20 cellular contexts compared by ENCODE assay signal in genomic region chr9:130385257-130385656, GRCh38. TPM values are rescaled to one million over a fixed set of nuclear protein-coding genes. Genes with fewer than 3 reads are reported as not detected.
DNase-seq lines count a peak whose midpoint lies in the region; ATAC-seq, FAIRE-seq and TF ChIP-seq lines count a peak whose summit lies in the region.
"Had no signal": no experiment of that assay in that cellular context is flagged by ENCODE, and none has a peak within 500 bp of the region (broad histone marks: within the 10 kb centered on the region; RNA-seq: fewer than 3 reads in every experiment).

No MANE protein-coding gene starts in this region.

- H3K9me3 ChIP-seq in NT2/D1 (ENCODE audit: insufficient read depth, low read length) (no peaks in the 10 kb centered on the region), kidney (ENCODE audit: control insufficient read depth in 1 of 2, low read length in 2 of 2) (no peaks in the 10 kb centered on the region), neuronal stem cell (replicated peaks in 1 of 2; ENCODE audit: control insufficient read depth in 2 of 2, insufficient read depth in 1 of 2, low read depth in 1 of 2, low read length in 2 of 2) (no peaks in the 10 kb centered on the region), tibial nerve (no peaks in the 10 kb centered on the region)
- H3K9me3 ChIP-seq: A549; BLaER1 treated with 17β-estradiol and CSF1 and Interleukin-3, amounts not matched to agents 10 nM and 100 nM; Caco-2 had no signal

- FAIRE-seq in kidney (lab: Jason Lieb, UNC), result no peak
- FAIRE-seq: A549, D721Med, G401.6, GM12891 had no signal

- H3K27me3 ChIP-seq in NT2/D1 (ENCODE audit: insufficient read depth, insufficient read length) (no peaks in the 10 kb centered on the region), neuronal stem cell (ENCODE audit: control insufficient read depth in 3 of 3, insufficient read depth in 3 of 3, low read depth in 1 of 3, low read length in 3 of 3) (peaks cover 0 to 56% (median 0%) of the 10 kb centered on the region in 3 experiments), tibial nerve (no peaks in the 10 kb centered on the region)
- H3K27me3 ChIP-seq: BLaER1 treated with 17β-estradiol and CSF1 and Interleukin-3, amounts not matched to agents 10 nM and 100 nM had no signal

- no CpG with 5 or more reads among the region's 11 CpGs for WGBS in neuronal stem cell (ENCODE audit: extremely low coverage in 2 of 2, insufficient read length in 2 of 2, insufficient replicate concordance in 1 of 2), 2 donors
- WGBS in tibial nerve, 2 donors, result 69 to 84% methylated on average over 3 to 6 of the region's 11 CpGs

- H3K4me1 ChIP-seq in NT2/D1 (ENCODE audit: insufficient read depth, insufficient read length), result peaks cover 14% of the 10 kb centered on the region
- peaks cover 0 to 4% of the 10 kb centered on the region in 2 donors for H3K4me1 ChIP-seq in kidney (ENCODE audit: control insufficient read depth in 1 of 2, insufficient read depth in 1 of 2, low read depth in 1 of 2, low read length in 2 of 2)
- H3K4me1 ChIP-seq in neuronal stem cell (ENCODE audit: control insufficient read depth in 2 of 2, insufficient read depth in 1 of 2, low read depth in 1 of 2, low read length in 2 of 2), result peaks cover 0 to 5% of the 10 kb centered on the region in 2 donors
- H3K4me1 ChIP-seq in tibial nerve, result no peaks in the 10 kb centered on the region
- H3K4me1 ChIP-seq: A549, Caco-2 had no signal

- H3K4me2 ChIP-seq in neuronal stem cell (ENCODE audit: insufficient read depth, low read length, poor library complexity, severe bottlenecking), result no peak overlapping the region
- H3K4me2 ChIP-seq: A549; BLaER1 treated with 17β-estradiol and CSF1 and Interleukin-3, amounts not matched to agents 10 nM and 100 nM had no signal

- H2AK5ac ChIP-seq in neuronal stem cell (ENCODE audit: low read depth, low read length), result peak overlapping the region; percentile 74

- peak overlapping the region; percentile 31 for H2BK15ac ChIP-seq in neuronal stem cell (ENCODE audit: low read length)

- no peak overlapping the region for H2BK12ac ChIP-seq in neuronal stem cell (ENCODE audit: low read length)

- no peak overlapping the region for H3K27ac ChIP-seq in kidney (ENCODE audit: low read depth in 2 of 2, low read length in 2 of 2)
- no peak overlapping the region for H3K27ac ChIP-seq in neuronal stem cell (replicated peaks; ENCODE audit: low read length)
- H3K27ac ChIP-seq in tibial nerve, result no peak overlapping the region
- H3K27ac ChIP-seq: 22Rv1; A549; BLaER1 treated with 17β-estradiol and CSF1 and Interleukin-3, amounts not matched to agents 10 nM and 100 nM; C4-2B had no signal

- no peaks in the 10 kb centered on the region for H3K79me1 ChIP-seq in neuronal stem cell (ENCODE audit: low read depth, low read length)

- intact Hi-C loops in kidney (cut with DNase I), result no loop called here

- peak overlapping the region; percentile 72 for H3K14ac ChIP-seq in neuronal stem cell (ENCODE audit: low read length)

- H2BK120ac ChIP-seq in neuronal stem cell (ENCODE audit: low read depth, low read length), result peak overlapping the region; percentile 16

- H3K18ac ChIP-seq in neuronal stem cell (ENCODE audit: low read length), result peak overlapping the region; percentile 86

- no peak for TF ChIP-seq CTCF in kidney (IDR thresholded peaks at IDR 0.05; ENCODE audit: borderline replicate concordance, extremely low read depth, insufficient read depth)
- no peak for TF ChIP-seq CTCF in tibial nerve (IDR thresholded peaks at IDR 0.05)

- peak overlapping the region; percentile 17 for H2AFZ ChIP-seq in neuronal stem cell (ENCODE audit: low read length)

- no peak overlapping the region for H4K91ac ChIP-seq in neuronal stem cell (ENCODE audit: low read depth, low read length, poor library complexity)

- no peak for TF ChIP-seq EP300 in tibial nerve (IDR thresholded peaks at IDR 0.05)

- peak overlapping the region; percentile 39 for H3K4ac ChIP-seq in neuronal stem cell (ENCODE audit: low read length)

- no peak for TF ChIP-seq POLR2A in tibial nerve (IDR thresholded peaks at IDR 0.05)

- no peak for ATAC-seq in GM19035 (IDR thresholded peaks at IDR 0.05; ENCODE audit: unreplicated experiment)
- ATAC-seq: A549; CD8-positive, alpha-beta T cell had no signal

- H3K4me3 ChIP-seq in NT2/D1 (ENCODE audit: insufficient read length, low read depth), result no peak overlapping the region
- H3K4me3 ChIP-seq in kidney (ENCODE audit: low read length in 2 of 2), result no peak overlapping the region
- H3K4me3 ChIP-seq in neuronal stem cell (ENCODE audit: low read length in 2 of 2), result no peak overlapping the region
- H3K4me3 ChIP-seq in tibial nerve, result no peak overlapping the region
- H3K4me3 ChIP-seq: A549; BLaER1 treated with 17β-estradiol and CSF1 and Interleukin-3, amounts not matched to agents 10 nM and 100 nM had no signal

- peak overlapping the region; percentile 44 for H3K9ac ChIP-seq in NT2/D1 (ENCODE audit: insufficient read length, low read depth)
- no peak overlapping the region for H3K9ac ChIP-seq in kidney (ENCODE audit: low read length in 2 of 2)
- peak overlapping the region; percentile 35 for H3K9ac ChIP-seq in neuronal stem cell (ENCODE audit: low read depth, low read length, poor library complexity)
- H3K9ac ChIP-seq: BLaER1 treated with 17β-estradiol and CSF1 and Interleukin-3, amounts not matched to agents 10 nM and 100 nM had no signal

- no peaks in the 10 kb centered on the region for H3K36me3 ChIP-seq in NT2/D1 (ENCODE audit: insufficient read depth, insufficient read length, low read length)
- no peaks in the 10 kb centered on the region for H3K36me3 ChIP-seq in kidney (ENCODE audit: control insufficient read depth in 1 of 2, insufficient read depth in 2 of 2, low read length in 2 of 2)
- H3K36me3 ChIP-seq in neuronal stem cell (replicated peaks in 1 of 2; ENCODE audit: control insufficient read depth in 2 of 2, insufficient read depth in 2 of 2, low read length in 2 of 2), result no peaks in the 10 kb centered on the region
- H3K36me3 ChIP-seq in tibial nerve, result no peaks in the 10 kb centered on the region
- H3K36me3 ChIP-seq: BLaER1 treated with 17β-estradiol and CSF1 and Interleukin-3, amounts not matched to agents 10 nM and 100 nM had no signal

- H2BK5ac ChIP-seq in neuronal stem cell (ENCODE audit: low read length), result peak overlapping the region; percentile 71

- H4K8ac ChIP-seq in neuronal stem cell (ENCODE audit: low read depth, low read length), result no peak overlapping the region

- no peak overlapping the region for H3K23ac ChIP-seq in neuronal stem cell (ENCODE audit: low read depth, low read length, poor library complexity)

- DNase-seq in NT2/D1 (ENCODE audit: low read depth, low spot score) (no peak), kidney (peak; percentile 59), neuronal stem cell (ENCODE audit: low spot score) (no peak), tibial nerve (ENCODE audit: low spot score in 2 of 2) (no peak)
- DNase-seq: AML-193; Caco-2; Calu3; CD4-positive, alpha-beta T cell; CD8-positive, alpha-beta T cell; DMS79 treated with DMSO at 0.1 percent for 48 hours; GF-D8 had no signal

RNA-seq across cellular contexts. Expression of gene ASS1, which starts 59.5 kb away (rescaled TPM):
- 124 TPM for total RNA-seq in kidney
- 1,185 TPM for polyA plus RNA-seq in kidney (ENCODE audit: insufficient read depth, low read depth, low replicate concordance)
- 19.7 TPM for polyA plus RNA-seq in neuronal stem cell (2013, experiment 1 of 2)
- polyA plus RNA-seq in neuronal stem cell (2013, experiment 2 of 2), result 19.8 TPM
- 100 to 1,000 TPM; 170 to 375 (median 297) TPM for total RNA-seq in tibial nerve
- total RNA-seq: A172; CD4-positive, alpha-beta T cell; CD8-positive, alpha-beta T cell had no signal

Comparison
In these comparisons a context has a peak if more than half of its experiments do, and no peak if none do; other contexts are left out.
1. H3K9ac ChIP-seq: peak in NT2/D1 (single experiment) and neuronal stem cell (single experiment); none in kidney (0 of 2).